ENCODE assay signal across 1 cellular context in genomic region chr4:104421576-104421975, GRCh38.
TF ChIP-seq lines count a peak whose summit lies in the region.

No MANE protein-coding gene starts in this region.

TF ChIP-seq in HepG2, 621 proteins besides CTCF, POLR2A, EP300 and RAD21 (continued from another document):
- TF ChIP-seq ZNF547 (CRISPR knock-in tag; IDR thresholded peaks at IDR 0.05) (no peak), ISL2 (CRISPR knock-in tag; IDR thresholded peaks at IDR 0.05) (no peak), SNAPC5 (CRISPR knock-in tag; IDR thresholded peaks at IDR 0.05; ENCODE audit: borderline replicate concordance) (no peak), ZNF687 (CRISPR knock-in tag; IDR thresholded peaks at IDR 0.05) (no peak), ASH2L (IDR thresholded peaks at IDR 0.05; ENCODE audit: insufficient read length, low read depth, low read length) (no peak), RFX5 (IDR thresholded peaks at IDR 0.05; ENCODE audit: low read depth, low read length) (no peak), ZXDC (CRISPR knock-in tag; IDR thresholded peaks at IDR 0.05) (no peak), GATAD2A (CRISPR knock-in tag; IDR thresholded peaks at IDR 0.05) (no peak), ZC3H4 (CRISPR knock-in tag; IDR thresholded peaks at IDR 0.05; ENCODE audit: borderline replicate concordance) (no peak)
